In genomic region chr19:34269968-34270621, GRCh38 we compare ENCODE assay signal across 8 cellular contexts. TPM values are rescaled to one million over a fixed set of nuclear protein-coding genes. Genes with fewer than 3 reads are reported as not detected.
DNase-seq lines count a peak whose midpoint lies in the region; ATAC-seq and TF ChIP-seq lines count a peak whose summit lies in the region.

No MANE protein-coding gene starts in this region.

- H3K9me3 ChIP-seq in A673 (ENCODE audit: low read depth, low read length, poor library complexity, severe bottlenecking): no peaks in the 10 kb centered on the region

- no peak for TF ChIP-seq RAD21 in Ishikawa (IDR thresholded peaks at IDR 0.05; ENCODE audit: low read depth)

- BruUV-seq in A673 (replicated peaks; lab: Mats Ljungman, UMichigan): no TSS peak

- CTCF ChIA-PET in A673 (lab: Charles Lee): no interaction called here

- TF ChIP-seq EP300 in Ishikawa (IDR thresholded peaks at IDR 0.05; ENCODE audit: borderline replicate concordance): no peak

- WGBS in lower leg skin, 2 donors: 15 to 33% methylated on average over 5 of the region's 5 CpGs

- H3K27me3 ChIP-seq in A673 (replicated peaks; ENCODE audit: insufficient read depth, low read depth, low read length, poor library complexity): no peaks in the 10 kb centered on the region

- intact Hi-C loops in A673 (cut with micrococcal nuclease; ENCODE audit: unreplicated experiment): no loop called here
- intact Hi-C loops in lower leg skin (cut with DNase I; ENCODE audit: low total_unique reads): no loop called here

- DNase-seq in A673 (ENCODE audit: low spot score) (peak; percentile 95), choroid plexus epithelial cell (ENCODE audit: low read depth) (peak; percentile 70), lower leg skin (ENCODE audit: low spot score in 2 of 2) (peak; percentile 45 to 87), retina (no peak)
- DNase-seq in activated CD4-positive, CD25-positive, alpha-beta regulatory T cell treated with anti-CD3 and anti-CD28 coated beads, Interleukin-2, amount 50 U/mL, for 72 hours: peak; percentile 51
- DNase-seq in stimulated activated CD8-positive, alpha-beta memory T cell treated with anti-CD3 and anti-CD28 coated beads, Interleukin-12 subunit alpha, Interleukin-12 subunit beta, amount 100 ng/mL, for 4 hours (ENCODE audit: low read depth): peak; percentile 35

- TF ChIP-seq POLR2A in lower leg skin (IDR thresholded peaks at IDR 0.05): no peak

- POLR2A ChIA-PET in A673 (lab: Charles Lee; ENCODE audit: low non-redundant PET): no interaction called here

- no peaks in the 10 kb centered on the region for H3K36me3 ChIP-seq in A673 (ENCODE audit: insufficient read depth, low read length, poor library complexity, severe bottlenecking)

- H3K4me3 ChIP-seq in A673 (ENCODE audit: low read depth, low read length, poor library complexity, severe bottlenecking) (peak overlapping the region; percentile 8), choroid plexus epithelial cell (ENCODE audit: low read depth, low read length) (no peak overlapping the region), lower leg skin (ENCODE audit: low read depth, poor library complexity, severe bottlenecking) (no peak overlapping the region)

- TF ChIP-seq CTCF in A673 (conservative IDR thresholded peaks at IDR 0.05; ENCODE audit: low read depth, low read length): no peak
- no peak for TF ChIP-seq CTCF in choroid plexus epithelial cell (conservative IDR thresholded peaks at IDR 0.05; ENCODE audit: low read depth, low read length)
- TF ChIP-seq CTCF in lower leg skin (IDR thresholded peaks at IDR 0.05): no peak

- H3K27ac ChIP-seq in A673 (ENCODE audit: low read depth, low read length, poor library complexity, severe bottlenecking): peak overlapping the region; percentile 98

- ATAC-seq in GM19397 (IDR thresholded peaks at IDR 0.05; ENCODE audit: unreplicated experiment): peak; percentile 65

- H3K4me1 ChIP-seq in A673 (ENCODE audit: insufficient read depth, low read length, poor library complexity, severe bottlenecking): peaks cover 60% of the 10 kb centered on the region

TF ChIP-seq in Ishikawa, 13 proteins besides CTCF, POLR2A, EP300 and RAD21:
- TF ChIP-seq EGR1 (IDR thresholded peaks at IDR 0.05): no peak
- peak; percentile 25; the same call in 1 of the 2 replicates for TF ChIP-seq MAX (IDR thresholded peaks at IDR 0.05)
TF ChIP-seq in Ishikawa: peak in this region for 1.

RNA-seq across cellular contexts. Expression of gene GARRE1, which starts 15.7 kb away (rescaled TPM):
- total RNA-seq in A673 (2021): 21.0 and 22.9 TPM in 2 replicates
- 10 to 100 TPM; 27.6 to 36.6 (median 31.7) TPM for total RNA-seq in lower leg skin
